Comparison of ENCODE assay signal across 1 cellular context in the genomic region with DNA sequence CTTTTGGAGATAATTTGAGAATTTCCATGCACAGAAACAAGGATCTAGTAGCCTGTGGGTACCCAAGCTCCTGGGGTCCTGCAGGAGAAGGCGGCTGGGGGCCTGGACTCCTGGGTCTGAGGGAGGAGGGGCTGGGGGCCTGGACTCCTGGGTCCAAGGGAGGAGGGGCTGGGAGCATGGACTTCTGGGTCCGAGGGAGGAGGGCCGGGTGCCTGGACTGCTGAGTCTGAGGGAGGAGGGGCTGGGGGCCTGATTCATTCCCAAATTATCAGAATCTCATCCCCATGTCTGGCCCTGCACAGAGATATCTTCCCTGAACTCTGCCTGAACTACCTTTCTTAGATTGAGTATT.
TF ChIP-seq lines count a peak whose summit lies in the region.

No MANE protein-coding gene starts in this region.

TF ChIP-seq in K562, 482 proteins besides CTCF, POLR2A, EP300 and RAD21:
- TF ChIP-seq ETS2 (tag; IDR thresholded peaks at IDR 0.05; ENCODE audit: borderline replicate concordance, poor library complexity, severe bottlenecking) (no peak), POLR2G (IDR thresholded peaks at IDR 0.05; ENCODE audit: low read depth, low read length) (no peak), ATF1 (CRISPR knock-in tag; IDR thresholded peaks at IDR 0.05) (no peak), ATF1 (tag; IDR thresholded peaks at IDR 0.05) (peak; percentile 1), HMG20B (CRISPR knock-in tag; IDR thresholded peaks at IDR 0.05) (no peak), C11orf30 (IDR thresholded peaks at IDR 0.05; ENCODE audit: low read depth) (no peak), ETV1 (tag; conservative IDR thresholded peaks at IDR 0.05; ENCODE audit: low read depth) (no peak), ADNP (tag; IDR thresholded peaks at IDR 0.05) (peak; percentile 79), MAFG (tag; conservative IDR thresholded peaks at IDR 0.05) (no peak), FOXM1 (IDR thresholded peaks at IDR 0.05; ENCODE audit: low read depth) (no peak), FOXM1 (CRISPR knock-in tag; IDR thresholded peaks at IDR 0.05; ENCODE audit: low read depth) (no peak), CEBPG (CRISPR knock-in tag; IDR thresholded peaks at IDR 0.05) (no peak), CEBPG (tag; conservative IDR thresholded peaks at IDR 0.05 in 1 of 2, IDR thresholded peaks at IDR 0.05 in 1 of 2) (0 out of 4 replicates have a peak, but pooled peaks of 1 of the 2 experiments have one; percentile 3), NCOA1 (IDR thresholded peaks at IDR 0.05; ENCODE audit: low read depth) (0 out of 2 replicates have a peak, but pooled peaks have one; percentile 3), ELF1 (tag; IDR thresholded peaks at IDR 0.05) (no peak; the same call in 1 of the 2 replicates)
- TF ChIP-seq, protein P1, sequence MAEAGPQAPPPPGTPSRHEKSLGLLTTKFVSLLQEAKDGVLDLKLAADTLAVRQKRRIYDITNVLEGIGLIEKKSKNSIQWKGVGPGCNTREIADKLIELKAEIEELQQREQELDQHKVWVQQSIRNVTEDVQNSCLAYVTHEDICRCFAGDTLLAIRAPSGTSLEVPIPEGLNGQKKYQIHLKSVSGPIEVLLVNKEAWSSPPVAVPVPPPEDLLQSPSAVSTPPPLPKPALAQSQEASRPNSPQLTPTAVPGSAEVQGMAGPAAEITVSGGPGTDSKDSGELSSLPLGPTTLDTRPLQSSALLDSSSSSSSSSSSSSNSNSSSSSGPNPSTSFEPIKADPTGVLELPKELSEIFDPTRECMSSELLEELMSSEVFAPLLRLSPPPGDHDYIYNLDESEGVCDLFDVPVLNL (CRISPR knock-in tag; IDR thresholded peaks at IDR 0.05; ENCODE audit: low read depth) = no peak
- TF ChIP-seq, protein P2, sequence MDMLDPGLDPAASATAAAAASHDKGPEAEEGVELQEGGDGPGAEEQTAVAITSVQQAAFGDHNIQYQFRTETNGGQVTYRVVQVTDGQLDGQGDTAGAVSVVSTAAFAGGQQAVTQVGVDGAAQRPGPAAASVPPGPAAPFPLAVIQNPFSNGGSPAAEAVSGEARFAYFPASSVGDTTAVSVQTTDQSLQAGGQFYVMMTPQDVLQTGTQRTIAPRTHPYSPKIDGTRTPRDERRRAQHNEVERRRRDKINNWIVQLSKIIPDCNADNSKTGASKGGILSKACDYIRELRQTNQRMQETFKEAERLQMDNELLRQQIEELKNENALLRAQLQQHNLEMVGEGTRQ (CRISPR knock-in tag; IDR thresholded peaks at IDR 0.05) = no peak
- TF ChIP-seq, protein P3, sequence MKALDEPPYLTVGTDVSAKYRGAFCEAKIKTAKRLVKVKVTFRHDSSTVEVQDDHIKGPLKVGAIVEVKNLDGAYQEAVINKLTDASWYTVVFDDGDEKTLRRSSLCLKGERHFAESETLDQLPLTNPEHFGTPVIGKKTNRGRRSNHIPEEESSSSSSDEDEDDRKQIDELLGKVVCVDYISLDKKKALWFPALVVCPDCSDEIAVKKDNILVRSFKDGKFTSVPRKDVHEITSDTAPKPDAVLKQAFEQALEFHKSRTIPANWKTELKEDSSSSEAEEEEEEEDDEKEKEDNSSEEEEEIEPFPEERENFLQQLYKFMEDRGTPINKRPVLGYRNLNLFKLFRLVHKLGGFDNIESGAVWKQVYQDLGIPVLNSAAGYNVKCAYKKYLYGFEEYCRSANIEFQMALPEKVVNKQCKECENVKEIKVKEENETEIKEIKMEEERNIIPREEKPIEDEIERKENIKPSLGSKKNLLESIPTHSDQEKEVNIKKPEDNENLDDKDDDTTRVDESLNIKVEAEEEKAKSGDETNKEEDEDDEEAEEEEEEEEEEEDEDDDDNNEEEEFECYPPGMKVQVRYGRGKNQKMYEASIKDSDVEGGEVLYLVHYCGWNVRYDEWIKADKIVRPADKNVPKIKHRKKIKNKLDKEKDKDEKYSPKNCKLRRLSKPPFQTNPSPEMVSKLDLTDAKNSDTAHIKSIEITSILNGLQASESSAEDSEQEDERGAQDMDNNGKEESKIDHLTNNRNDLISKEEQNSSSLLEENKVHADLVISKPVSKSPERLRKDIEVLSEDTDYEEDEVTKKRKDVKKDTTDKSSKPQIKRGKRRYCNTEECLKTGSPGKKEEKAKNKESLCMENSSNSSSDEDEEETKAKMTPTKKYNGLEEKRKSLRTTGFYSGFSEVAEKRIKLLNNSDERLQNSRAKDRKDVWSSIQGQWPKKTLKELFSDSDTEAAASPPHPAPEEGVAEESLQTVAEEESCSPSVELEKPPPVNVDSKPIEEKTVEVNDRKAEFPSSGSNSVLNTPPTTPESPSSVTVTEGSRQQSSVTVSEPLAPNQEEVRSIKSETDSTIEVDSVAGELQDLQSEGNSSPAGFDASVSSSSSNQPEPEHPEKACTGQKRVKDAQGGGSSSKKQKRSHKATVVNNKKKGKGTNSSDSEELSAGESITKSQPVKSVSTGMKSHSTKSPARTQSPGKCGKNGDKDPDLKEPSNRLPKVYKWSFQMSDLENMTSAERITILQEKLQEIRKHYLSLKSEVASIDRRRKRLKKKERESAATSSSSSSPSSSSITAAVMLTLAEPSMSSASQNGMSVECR (CRISPR knock-in tag; IDR thresholded peaks at IDR 0.05) = no peak
- TF ChIP-seq, protein P4, sequence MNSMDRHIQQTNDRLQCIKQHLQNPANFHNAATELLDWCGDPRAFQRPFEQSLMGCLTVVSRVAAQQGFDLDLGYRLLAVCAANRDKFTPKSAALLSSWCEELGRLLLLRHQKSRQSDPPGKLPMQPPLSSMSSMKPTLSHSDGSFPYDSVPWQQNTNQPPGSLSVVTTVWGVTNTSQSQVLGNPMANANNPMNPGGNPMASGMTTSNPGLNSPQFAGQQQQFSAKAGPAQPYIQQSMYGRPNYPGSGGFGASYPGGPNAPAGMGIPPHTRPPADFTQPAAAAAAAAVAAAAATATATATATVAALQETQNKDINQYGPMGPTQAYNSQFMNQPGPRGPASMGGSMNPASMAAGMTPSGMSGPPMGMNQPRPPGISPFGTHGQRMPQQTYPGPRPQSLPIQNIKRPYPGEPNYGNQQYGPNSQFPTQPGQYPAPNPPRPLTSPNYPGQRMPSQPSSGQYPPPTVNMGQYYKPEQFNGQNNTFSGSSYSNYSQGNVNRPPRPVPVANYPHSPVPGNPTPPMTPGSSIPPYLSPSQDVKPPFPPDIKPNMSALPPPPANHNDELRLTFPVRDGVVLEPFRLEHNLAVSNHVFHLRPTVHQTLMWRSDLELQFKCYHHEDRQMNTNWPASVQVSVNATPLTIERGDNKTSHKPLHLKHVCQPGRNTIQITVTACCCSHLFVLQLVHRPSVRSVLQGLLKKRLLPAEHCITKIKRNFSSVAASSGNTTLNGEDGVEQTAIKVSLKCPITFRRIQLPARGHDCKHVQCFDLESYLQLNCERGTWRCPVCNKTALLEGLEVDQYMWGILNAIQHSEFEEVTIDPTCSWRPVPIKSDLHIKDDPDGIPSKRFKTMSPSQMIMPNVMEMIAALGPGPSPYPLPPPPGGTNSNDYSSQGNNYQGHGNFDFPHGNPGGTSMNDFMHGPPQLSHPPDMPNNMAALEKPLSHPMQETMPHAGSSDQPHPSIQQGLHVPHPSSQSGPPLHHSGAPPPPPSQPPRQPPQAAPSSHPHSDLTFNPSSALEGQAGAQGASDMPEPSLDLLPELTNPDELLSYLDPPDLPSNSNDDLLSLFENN (IDR thresholded peaks at IDR 0.05; ENCODE audit: low read depth in 2 of 2, low read length in 2 of 2) = no peak
